In the genomic region with DNA sequence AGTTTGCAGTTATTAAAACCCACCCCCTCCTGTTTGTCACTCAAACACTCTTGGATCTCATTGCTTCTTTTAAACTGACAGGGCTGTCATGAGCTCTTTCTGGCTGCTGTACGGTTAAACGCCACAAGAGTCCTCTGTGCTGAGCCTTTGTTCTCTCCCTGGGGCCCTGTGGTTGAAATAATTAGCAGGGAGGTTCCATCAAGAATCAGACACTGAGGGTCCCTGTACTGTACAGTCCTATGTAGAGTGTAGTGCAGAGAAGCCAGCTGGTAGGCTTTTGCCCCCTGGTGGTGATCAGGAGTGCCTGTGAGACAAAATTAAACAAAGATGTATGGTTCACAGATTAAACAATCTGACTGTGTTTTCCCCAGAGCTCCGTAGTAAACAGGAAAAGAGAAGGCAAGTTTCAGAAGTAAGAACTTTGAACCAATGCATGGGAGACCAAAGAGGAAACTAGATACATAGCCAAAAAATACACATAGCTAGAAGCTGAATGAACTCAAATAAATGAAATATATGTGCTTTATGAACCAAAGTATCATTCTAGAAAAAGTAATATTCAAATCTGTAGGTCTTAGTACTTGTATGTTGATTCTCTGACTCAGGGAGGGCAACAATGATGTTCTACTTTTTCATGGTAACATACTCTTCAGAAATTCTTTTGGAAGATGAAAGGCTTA, we compare ENCODE assay signal across 8 cellular contexts. TPM values are rescaled to one million over a fixed set of nuclear protein-coding genes. Genes with fewer than 3 reads are reported as not detected.
DNase-seq lines count a peak whose midpoint lies in the region; ATAC-seq, FAIRE-seq and TF ChIP-seq lines count a peak whose summit lies in the region.

No MANE protein-coding gene starts in this region.

- peak; percentile 83 to 90 (median 90) for TF ChIP-seq CTCF in K562 (IDR thresholded peaks at IDR 0.05 in 2 of 3, conservative IDR thresholded peaks at IDR 0.05 in 1 of 3; ENCODE audit: insufficient read depth in 2 of 3, low read depth in 1 of 3, low read length in 3 of 3)

- peak; percentile 71 to 91 for TF ChIP-seq RAD21 in K562 (CRISPR knock-in tag; conservative IDR thresholded peaks at IDR 0.05 in 1 of 2, IDR thresholded peaks at IDR 0.05 in 1 of 2)

- intact Hi-C loops in K562 (cut with micrococcal nuclease), result loop anchor here (1.0 to 5.0 kb wide), 6 partner anchors 64 to 292 kb away; no protein-coding TSS in a partner anchor

- H3K4me3 ChIP-seq in K562 (no peak overlapping the region; the same call in 1 of the 2 replicates), small intestine (ENCODE audit: low read depth in 1 of 2, low read length in 2 of 2) (no peak overlapping the region)

- POLR2A ChIA-PET in K562 (lab: Yijun Ruan, JAX), result interaction anchor here (0.6 to 2.9 kb wide), 6 partner anchors 17 to 292 kb away, joined by 3 to 9 read pairs (median 4); no protein-coding TSS in a partner anchor

- H3K4me1 ChIP-seq in K562 (replicated peaks in 1 of 2; ENCODE audit: control insufficient read depth in 2 of 2, insufficient read depth in 2 of 2, low read length in 2 of 2) (peaks cover 4 to 7% of the 10 kb centered on the region in 2 experiments; a peak in 3 of 5 replicates), small intestine (ENCODE audit: control insufficient read depth in 2 of 2, insufficient read depth in 1 of 2, low read depth in 1 of 2, low read length in 1 of 2) (peaks cover 2 to 3% of the 10 kb centered on the region in 2 donors)

- BruUV-seq in K562 (replicated peaks; lab: Mats Ljungman, UMichigan), result no TSS peak

- peaks cover 35% of the 10 kb centered on the region for H3K79me2 ChIP-seq in K562 (ENCODE audit: control insufficient read depth, insufficient read depth, low read length)

- no peak for TF ChIP-seq EP300 in K562 (IDR thresholded peaks at IDR 0.05; ENCODE audit: low read length)

- H4K20me1 ChIP-seq in K562 (replicated peaks; ENCODE audit: control insufficient read depth, insufficient read depth, low read length), result no peaks in the 10 kb centered on the region

- TF ChIP-seq POLR2A in K562 (conservative IDR thresholded peaks at IDR 0.05), result no peak

- peak overlapping the region; percentile 98 for H2AFZ ChIP-seq in K562 (ENCODE audit: low read depth, low read length)

- FAIRE-seq in A204.1 (lab: Jason Lieb, UNC) (peak; percentile 94), GM18507 (lab: Jason Lieb, UNC) (peak; percentile 94), K562 (lab: Jason Lieb, UNC) (peak; percentile 71), small intestine (lab: Jason Lieb, UNC) (no peak)

- WGBS in K562 (ENCODE audit: insufficient coverage, low coverage, missing lambda C conversion rate), result 0% methylated on average over 3 of the region's 3 CpGs
- WGBS in small intestine, 3 donors, result 0 to 3% (median 0%) methylated on average over 3 of the region's 3 CpGs

- CTCF ChIA-PET in K562 (lab: Yijun Ruan, JAX; ENCODE audit: low intra/inter-chr PET ratio), result interaction anchor here (0.5 to 4.1 kb wide), 7 partner anchors 64 to 351 kb away, joined by 3 to 62 read pairs (median 4); no protein-coding TSS in a partner anchor

- H3K36me3 ChIP-seq in K562 (ENCODE audit: control insufficient read depth, insufficient read depth, low read length) (no peaks in the 10 kb centered on the region), small intestine (ENCODE audit: control insufficient read depth in 2 of 2, insufficient read depth in 2 of 2, low read length in 2 of 2) (no peaks in the 10 kb centered on the region)

- in situ Hi-C loops in K562 (cut with MboI), result loop anchor here (5.0 kb wide), 1 partner anchor 289 kb away; no protein-coding TSS in a partner anchor

- H3K27me3 ChIP-seq in K562 (ENCODE audit: control insufficient read depth in 2 of 2, insufficient read depth in 2 of 2, low read length in 2 of 2), result no peaks in the 10 kb centered on the region
- H3K27me3 ChIP-seq in small intestine (ENCODE audit: control insufficient read depth in 2 of 2, insufficient read depth in 2 of 2, low read length in 2 of 2), result no peaks in the 10 kb centered on the region

- H3K9me3 ChIP-seq in K562 (replicated peaks; ENCODE audit: control insufficient read depth, insufficient read depth, low read depth, low read length) (no peaks in the 10 kb centered on the region), small intestine (ENCODE audit: control insufficient read depth, low read depth) (no peaks in the 10 kb centered on the region)

- peak; percentile 15 for DNase-seq in GM18507 (ENCODE audit: extremely low spot score, insufficient read length, low read depth)
- peak; percentile 73 to 88 for DNase-seq in NCI-H2081 (lab: John Stamatoyannopoulos, UW)
- DNase-seq in T1000 (lab: John Stamatoyannopoulos, UW), result peak; percentile 49
- DNase-seq in K562 (ENCODE audit: extremely low read depth in 1 of 4, low spot score in 3 of 4), result peak; percentile 44 to 83 (median 54)
- DNase-seq in iPS-NIHi7 (ENCODE audit: extremely low spot score), result peak; percentile 26
- peak; percentile 80 for DNase-seq in small intestine

- H3K4me2 ChIP-seq in K562 (ENCODE audit: insufficient read depth, low read length), result peak overlapping the region; percentile 100

- no peaks in the 10 kb centered on the region for H3K9me1 ChIP-seq in K562 (ENCODE audit: control insufficient read depth, insufficient read depth, low read length)

- no peak overlapping the region for H3K27ac ChIP-seq in K562 (ENCODE audit: extremely low read depth, low read depth, low read length)
- H3K27ac ChIP-seq in small intestine (ENCODE audit: low read depth in 1 of 2, low read length in 1 of 2), result no peak overlapping the region

- peak overlapping the region in 1 of 2 experiments; percentile 85; a peak in 1 of 4 replicates for H3K9ac ChIP-seq in K562 (ENCODE audit: insufficient read depth in 1 of 2, low read depth in 2 of 2, low read length in 2 of 2)

- ATAC-seq in HG03064 (IDR thresholded peaks at IDR 0.05; ENCODE audit: low read depth, unreplicated experiment) (peak; percentile 55), K562 (peak; percentile 75)

TF ChIP-seq in K562, 482 proteins besides CTCF, POLR2A, EP300 and RAD21 (continues in another document):
- TF ChIP-seq, protein P1, sequence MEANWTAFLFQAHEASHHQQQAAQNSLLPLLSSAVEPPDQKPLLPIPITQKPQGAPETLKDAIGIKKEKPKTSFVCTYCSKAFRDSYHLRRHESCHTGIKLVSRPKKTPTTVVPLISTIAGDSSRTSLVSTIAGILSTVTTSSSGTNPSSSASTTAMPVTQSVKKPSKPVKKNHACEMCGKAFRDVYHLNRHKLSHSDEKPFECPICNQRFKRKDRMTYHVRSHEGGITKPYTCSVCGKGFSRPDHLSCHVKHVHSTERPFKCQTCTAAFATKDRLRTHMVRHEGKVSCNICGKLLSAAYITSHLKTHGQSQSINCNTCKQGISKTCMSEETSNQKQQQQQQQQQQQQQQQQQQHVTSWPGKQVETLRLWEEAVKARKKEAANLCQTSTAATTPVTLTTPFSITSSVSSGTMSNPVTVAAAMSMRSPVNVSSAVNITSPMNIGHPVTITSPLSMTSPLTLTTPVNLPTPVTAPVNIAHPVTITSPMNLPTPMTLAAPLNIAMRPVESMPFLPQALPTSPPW (CRISPR knock-in tag; IDR thresholded peaks at IDR 0.05), result no peak; the same call in 1 of the 2 replicates
- TF ChIP-seq BRD4 (IDR thresholded peaks at IDR 0.05) (no peak), SUPT5H (IDR thresholded peaks at IDR 0.05) (no peak), HEY1 (CRISPR knock-in tag; IDR thresholded peaks at IDR 0.05; ENCODE audit: borderline replicate concordance) (no peak), EWSR1 (IDR thresholded peaks at IDR 0.05; ENCODE audit: borderline replicate concordance, low read depth, partially characterized antibody) (no peak)

RNA-seq across cellular contexts. Expression of a gene that starts 1.4 kb away (rescaled TPM):
- 26.8 and 53.5 TPM in 2 replicates for total RNA-seq in K562 (2011; cell fraction: chromatin; rRNA removed; ENCODE audit: low replicate concordance)
- total RNA-seq in K562 (2011; cell fraction: nucleolus; rRNA removed), result 14.3 and 17.4 TPM in 2 replicates
- 40.3 and 94.6 TPM in 2 replicates for total RNA-seq in K562 (2011; cell fraction: nucleoplasm; rRNA removed)
- total RNA-seq in K562 (2014; rRNA removed), result 5.2 and 6.8 TPM in 2 replicates
- total RNA-seq in K562 (2014; rRNA removed; fragmentation: Illumina TruSeq; extraction: Trizol), result 6.9 and 7.7 TPM in 2 replicates
- total RNA-seq in K562 (2015; rRNA removed; fragmentation: Illumina TruSeq; extraction: Trizol), result 12.1 and 12.2 TPM in 2 replicates
- total RNA-seq in K562 (2021), result 13.6 and 16.1 TPM in 2 replicates
- polyA plus RNA-seq in K562 (2011; rRNA removed), result 6.7 and 13.2 TPM in 2 replicates
- polyA plus RNA-seq in K562 (2011; cell fraction: cytosol; rRNA removed), result 9.3 and 14.7 TPM in 2 replicates
- polyA plus RNA-seq in K562 (2011; cell fraction: nucleus; rRNA removed), result 8.4 and 11.6 TPM in 2 replicates
- 16.6 and 20.6 TPM in 2 replicates for polyA plus RNA-seq in K562 (2012)
- 14.3 and 15.6 TPM in 2 replicates for polyA plus RNA-seq in K562 (2014; fragmentation: Illumina TruSeq; extraction: Trizol)
- 1 to 10 TPM; 3.9 to 6.2 TPM for polyA plus RNA-seq in K562 (2014; fragmentation: Nextera tagmentation; extraction: Ambion mirVana)
- polyA plus RNA-seq in K562 (2014; rRNA removed), result 10.2 and 13.0 TPM in 2 replicates
- 17.0 and 30.7 TPM in 2 replicates for polyA minus RNA-seq in K562 (2011; rRNA and poly(A)+ RNA removed)
- 5.9 and 15.7 TPM in 2 replicates for polyA minus RNA-seq in K562 (2011; cell fraction: cytosol; rRNA and poly(A)+ RNA removed)
- polyA minus RNA-seq in K562 (2011; cell fraction: nucleus; rRNA and poly(A)+ RNA removed), result 10.5 and 11.6 TPM in 2 replicates
- 10 to 100 TPM; 11.6 to 14.8 (median 12.4) TPM for polyA plus RNA-seq in small intestine

RNA-seq across cellular contexts. Expression of a gene that starts 10.0 kb away (rescaled TPM):
- total RNA-seq in K562 (2011; cell fraction: chromatin; rRNA removed; ENCODE audit: low replicate concordance), result not detected in 2 replicates
- not detected in 2 replicates for total RNA-seq in K562 (2011; cell fraction: nucleolus; rRNA removed)
- not detected in 2 replicates for total RNA-seq in K562 (2011; cell fraction: nucleoplasm; rRNA removed)
- total RNA-seq in K562 (2014; rRNA removed), result not detected in 2 replicates
- total RNA-seq in K562 (2014; rRNA removed; fragmentation: Illumina TruSeq; extraction: Trizol), result not detected in 2 replicates
- not detected in 2 replicates for total RNA-seq in K562 (2015; rRNA removed; fragmentation: Illumina TruSeq; extraction: Trizol)
- total RNA-seq in K562 (2021), result not detected in 2 replicates
- not detected in 2 replicates for polyA plus RNA-seq in K562 (2011; rRNA removed)
- polyA plus RNA-seq in K562 (2011; cell fraction: cytosol; rRNA removed), result 0.03 TPM in 1 of 2 replicates, not detected in the other
- not detected in 2 replicates for polyA plus RNA-seq in K562 (2011; cell fraction: nucleus; rRNA removed)
- 0.10 TPM in 1 of 2 replicates, not detected in the other for polyA plus RNA-seq in K562 (2012)
- 0.03 TPM in 1 of 2 replicates, not detected in the other for polyA plus RNA-seq in K562 (2014; fragmentation: Illumina TruSeq; extraction: Trizol)
- under 1 TPM; 0.06 to 0.11 TPM for polyA plus RNA-seq in K562 (2014; fragmentation: Nextera tagmentation; extraction: Ambion mirVana)
- polyA plus RNA-seq in K562 (2014; rRNA removed), result 0.04 TPM in 1 of 2 replicates, not detected in the other
- polyA minus RNA-seq in K562 (2011; rRNA and poly(A)+ RNA removed), result not detected in 2 replicates
- not detected in 2 replicates for polyA minus RNA-seq in K562 (2011; cell fraction: cytosol; rRNA and poly(A)+ RNA removed)
- not detected in 2 replicates for polyA minus RNA-seq in K562 (2011; cell fraction: nucleus; rRNA and poly(A)+ RNA removed)
- under 1 TPM in 1 of 3 donors, not detected in 2; 0.10 TPM for polyA plus RNA-seq in small intestine

Comparison
In these comparisons a context has a peak if more than half of its experiments do, and no peak if none do; other contexts are left out.
1. DNase-seq: peak in every context shown above with its lines; median percentile 80 in NCI-H2081; 80 in small intestine; 54 in K562; 49 in T1000; 26 in iPS-NIHi7; 15 in GM18507.